1 cellular context compared by ENCODE assay signal in genomic region chr1:21939650-21940374, GRCh38.
TF ChIP-seq lines count a peak whose summit lies in the region.

No MANE protein-coding gene starts in this region.

TF ChIP-seq in GM12878, 131 proteins besides CTCF, POLR2A, EP300 and RAD21:
- TF ChIP-seq SMAD1 (IDR thresholded peaks at IDR 0.05; ENCODE audit: low read depth, partially characterized antibody) = peak; percentile 48
- peak; percentile 21 for TF ChIP-seq SP1 (IDR thresholded peaks at IDR 0.05; ENCODE audit: low read depth, low read length)
- no peak for TF ChIP-seq CHD2 (IDR thresholded peaks at IDR 0.05; ENCODE audit: borderline replicate concordance, low read depth, low read length)
- peak; percentile 57 for TF ChIP-seq IKZF1 (conservative IDR thresholded peaks at IDR 0.05)
- TF ChIP-seq MEF2B (IDR thresholded peaks at IDR 0.05; ENCODE audit: partially characterized antibody, poor library complexity, severe bottlenecking) = peak; percentile 46
- TF ChIP-seq IKZF2 (IDR thresholded peaks at IDR 0.05) = peak; percentile 13 to 26; a peak in 1 of 4 replicates
- no peak for TF ChIP-seq YY1 (IDR thresholded peaks at IDR 0.05; ENCODE audit: low read depth, low read length)
- TF ChIP-seq, protein P1, sequence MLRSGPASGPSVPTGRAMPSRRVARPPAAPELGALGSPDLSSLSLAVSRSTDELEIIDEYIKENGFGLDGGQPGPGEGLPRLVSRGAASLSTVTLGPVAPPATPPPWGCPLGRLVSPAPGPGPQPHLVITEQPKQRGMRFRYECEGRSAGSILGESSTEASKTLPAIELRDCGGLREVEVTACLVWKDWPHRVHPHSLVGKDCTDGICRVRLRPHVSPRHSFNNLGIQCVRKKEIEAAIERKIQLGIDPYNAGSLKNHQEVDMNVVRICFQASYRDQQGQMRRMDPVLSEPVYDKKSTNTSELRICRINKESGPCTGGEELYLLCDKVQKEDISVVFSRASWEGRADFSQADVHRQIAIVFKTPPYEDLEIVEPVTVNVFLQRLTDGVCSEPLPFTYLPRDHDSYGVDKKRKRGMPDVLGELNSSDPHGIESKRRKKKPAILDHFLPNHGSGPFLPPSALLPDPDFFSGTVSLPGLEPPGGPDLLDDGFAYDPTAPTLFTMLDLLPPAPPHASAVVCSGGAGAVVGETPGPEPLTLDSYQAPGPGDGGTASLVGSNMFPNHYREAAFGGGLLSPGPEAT (IDR thresholded peaks at IDR 0.05; ENCODE audit: low read depth) = peak; percentile 45; the same call in 1 of the 2 replicates
- no peak for TF ChIP-seq POLR2AphosphoS2 (IDR thresholded peaks at IDR 0.05; ENCODE audit: low read depth, low read length)
- no peak for TF ChIP-seq BCL11A (IDR thresholded peaks at IDR 0.05; ENCODE audit: low read depth, low read length)
TF ChIP-seq in GM12878: peak in this region for 6.
